Comparison of ENCODE assay signal across 11 cellular contexts in the genomic region with DNA sequence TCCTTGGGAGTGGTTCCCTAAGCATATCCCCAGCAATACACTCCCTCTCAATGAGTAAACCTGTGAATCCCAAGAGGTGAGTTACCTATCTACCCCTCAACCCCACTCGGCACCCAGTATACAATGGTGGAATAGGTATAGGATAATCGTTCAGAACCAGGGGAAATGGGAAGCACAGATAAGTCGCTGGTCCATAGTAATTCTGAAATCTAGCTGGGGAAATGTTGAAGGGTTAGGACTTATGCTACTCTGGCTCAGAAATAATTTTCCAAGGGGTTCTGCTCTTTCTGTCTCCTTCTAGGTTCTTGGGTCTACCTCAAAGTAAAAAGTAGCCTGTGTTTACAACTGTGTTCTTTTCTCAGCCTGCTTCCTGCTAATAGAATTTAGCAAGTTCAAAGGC.
"Had no signal": no experiment of that assay in that cellular context is flagged by ENCODE, and none has a peak within 500 bp of the region (broad histone marks: within the 10 kb centered on the region; RNA-seq: fewer than 3 reads in every experiment).

No MANE protein-coding gene starts in this region.

- H2AFZ ChIP-seq: GM23248, GM23338 had no signal

- H3K27ac Mint-ChIP-seq: GM23338, H9, HFFc6 had no signal

- H3K4me1 Mint-ChIP-seq: GM23338, H9 had no signal

- FAIRE-seq: H1, H54 had no signal

- ATAC-seq: GM23338, HCT116 had no signal

- H3K36me3 ChIP-seq: HAP-1 had no signal

- H3K27ac ChIP-seq: GM23248 had no signal

- H3K9ac ChIP-seq: GM23248 had no signal

- H3K4me3 ChIP-seq: GM23248, GM23338, HAP-1 had no signal

- H3K4me3 Mint-ChIP-seq: GM23338, H9, HFFc6 had no signal

- DNase-seq: GM23248, GOT3, H7, H9, HCEC 1CT, HFFc6 had no signal

- H3K4me2 ChIP-seq: GM23338 had no signal
